Comparison of ENCODE assay signal across 1 cellular context in the genomic region with DNA sequence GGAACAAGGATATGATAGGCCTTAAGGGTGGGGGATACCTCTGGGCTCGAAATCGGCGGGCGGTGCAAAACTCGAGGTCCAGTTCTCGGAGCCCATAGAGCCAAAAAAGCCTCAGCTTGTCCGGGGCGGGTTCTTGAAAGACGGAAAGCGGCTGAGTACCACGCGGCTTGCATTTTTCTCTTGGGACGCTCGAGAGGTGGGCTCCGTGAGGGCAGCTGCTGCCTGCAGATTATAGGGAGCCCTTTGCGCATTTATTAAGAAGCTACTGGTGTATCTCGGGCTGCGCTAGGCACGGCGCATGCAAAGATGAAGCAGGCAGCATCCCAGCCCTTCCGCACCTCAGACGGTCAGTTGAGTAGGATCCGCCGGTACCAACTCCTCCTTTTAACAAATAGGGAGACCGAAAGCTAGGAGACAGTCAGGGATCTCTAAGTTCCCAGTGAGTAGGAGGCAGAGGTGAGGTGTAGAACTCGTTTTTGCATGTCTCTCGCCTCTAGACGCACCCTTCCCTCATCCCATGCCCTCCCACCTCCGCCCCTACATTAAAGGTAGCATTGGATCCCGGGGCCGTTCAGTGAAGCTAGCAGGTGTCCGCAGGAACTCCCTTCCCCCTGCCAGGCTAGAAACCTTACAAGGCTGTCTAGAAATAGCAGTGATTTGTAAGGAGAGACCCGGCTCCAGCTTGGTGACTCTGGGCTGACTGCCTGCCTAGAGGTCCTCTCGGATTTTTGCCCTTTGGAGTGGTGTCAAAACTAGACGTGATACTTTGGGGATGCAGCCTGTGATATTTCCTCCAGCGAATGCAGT.
TF ChIP-seq lines count a peak whose summit lies in the region.

No MANE protein-coding gene starts in this region.

TF ChIP-seq in H1, 55 proteins besides CTCF, POLR2A, EP300 and RAD21:
- TF ChIP-seq SUZ12 (IDR thresholded peaks at IDR 0.05; ENCODE audit: low read length) (peak; percentile 27; the same call in 1 of the 2 replicates), SIN3A (conservative IDR thresholded peaks at IDR 0.05 in 1 of 2, IDR thresholded peaks at IDR 0.05 in 1 of 2; ENCODE audit: low read depth in 1 of 2, low read length in 2 of 2) (0 out of 4 replicates have a peak, but pooled peaks of 1 of the 2 experiments have one; percentile 13), EZH2 (IDR thresholded peaks at IDR 0.05; ENCODE audit: low read depth, low read length, severe bottlenecking) (no peak), HDAC2 (IDR thresholded peaks at IDR 0.05; ENCODE audit: borderline replicate concordance in 1 of 2, low read depth in 2 of 2, low read length in 2 of 2) (0 out of 4 replicates have a peak, but pooled peaks of 1 of the 2 experiments have one; percentile 6), HDAC6 (IDR thresholded peaks at IDR 0.05; ENCODE audit: low read depth, low read length) (no peak), SP1 (IDR thresholded peaks at IDR 0.05; ENCODE audit: low read depth, low read length) (no peak), EGR1 (IDR thresholded peaks at IDR 0.05; ENCODE audit: borderline replicate concordance, low read depth, low read length) (no peak), SP2 (IDR thresholded peaks at IDR 0.05; ENCODE audit: low read length) (no peak)
